ENCODE assay signal across 24 cellular contexts in genomic region chr11:101944896-101945295, GRCh38. TPM values are rescaled to one million over a fixed set of nuclear protein-coding genes. Genes with fewer than 3 reads are reported as not detected.
"Had no signal": no experiment of that assay in that cellular context is flagged by ENCODE, and none has a peak within 500 bp of the region (broad histone marks: within the 10 kb centered on the region; RNA-seq: fewer than 3 reads in every experiment).

No MANE protein-coding gene starts in this region.

- H3K27me3 Mint-ChIP-seq: brain; stimulated activated naive CD8-positive, alpha-beta T cell treated with anti-CD3 and anti-CD28 coated beads, Interleukin-15, amount 100 ng/mL, for 72 hours had no signal

- FAIRE-seq: endometrium, TTC549 had no signal

- H3K9me3 Mint-ChIP-seq: activated naive CD4-positive, alpha-beta T cell treated with anti-CD3 and anti-CD28 coated beads, Interleukin-2, amount 50 U/mL, for 72 hours; brain; naive thymus-derived CD4-positive, alpha-beta T cell; neural crest cell; stimulated activated effector memory CD8-positive, alpha-beta T cell treated with anti-CD3 and anti-CD28 coated beads, Interleukin-12 subunit alpha, Interleukin-12 subunit beta, amount 100 ng/mL, for 72 hours; stimulated activated naive CD8-positive, alpha-beta T cell treated with anti-CD3 and anti-CD28 coated beads, Interleukin-15, amount 100 ng/mL, for 72 hours had no signal

- H3K4me1 Mint-ChIP-seq: naive thymus-derived CD4-positive, alpha-beta T cell; neural crest cell; stimulated activated effector memory CD8-positive, alpha-beta T cell treated with anti-CD3 and anti-CD28 coated beads, Interleukin-12 subunit alpha, Interleukin-12 subunit beta, amount 100 ng/mL, for 72 hours; stimulated activated naive CD8-positive, alpha-beta T cell treated with anti-CD3 and anti-CD28 coated beads, Interleukin-15, amount 100 ng/mL, for 72 hours had no signal

- H3K9me3 ChIP-seq: heart left ventricle, right lobe of liver, tibial artery had no signal

- H3K27ac ChIP-seq: heart left ventricle, right lobe of liver, skin epidermis, tibial artery had no signal

- H3K4me3 ChIP-seq: heart left ventricle, lung, right lobe of liver, skin epidermis, tibial artery had no signal

- DNase-seq: activated CD4-positive, alpha-beta T cell treated with anti-CD3 and anti-CD28 coated beads for 1 hour; activated gamma-delta T cell treated with Interleukin-2 at 50 U/mL for 16 hours; activated T-cell treated with anti-CD3 and anti-CD28 coated beads, Interleukin-2, amount 50 U/mL, for 1 hour; aorta; heart left ventricle; islet precursor cell; naive thymus-derived CD4-positive, alpha-beta T cell; occipital lobe; right lobe of liver; stimulated activated CD4-positive, alpha-beta T cell treated with anti-CD3 and anti-CD28 coated beads, Interleukin-2, amount 100 ng/mL, for 24 hours; stimulated activated naive CD8-positive, alpha-beta T cell treated with anti-CD3 and anti-CD28 coated beads, Interleukin-15, amount 100 ng/mL, for 72 hours; tibial artery had no signal

- H3K4me3 Mint-ChIP-seq: naive thymus-derived CD4-positive, alpha-beta T cell; neural crest cell; stimulated activated effector memory CD8-positive, alpha-beta T cell treated with anti-CD3 and anti-CD28 coated beads, Interleukin-12 subunit alpha, Interleukin-12 subunit beta, amount 100 ng/mL, for 72 hours; stimulated activated naive CD8-positive, alpha-beta T cell treated with anti-CD3 and anti-CD28 coated beads, Interleukin-15, amount 100 ng/mL, for 72 hours had no signal

- H3K27me3 ChIP-seq: heart left ventricle, right lobe of liver, tibial artery had no signal

- H3K27ac Mint-ChIP-seq: activated naive CD4-positive, alpha-beta T cell treated with anti-CD3 and anti-CD28 coated beads, Interleukin-2, amount 50 U/mL, for 72 hours; naive thymus-derived CD4-positive, alpha-beta T cell; stimulated activated effector memory CD8-positive, alpha-beta T cell treated with anti-CD3 and anti-CD28 coated beads, Interleukin-12 subunit alpha, Interleukin-12 subunit beta, amount 100 ng/mL, for 72 hours; stimulated activated naive CD8-positive, alpha-beta T cell treated with anti-CD3 and anti-CD28 coated beads, Interleukin-15, amount 100 ng/mL, for 72 hours had no signal

- H3K36me3 ChIP-seq: right lobe of liver had no signal

- H3K36me3 Mint-ChIP-seq: activated naive CD4-positive, alpha-beta T cell treated with anti-CD3 and anti-CD28 coated beads, Interleukin-2, amount 50 U/mL, for 72 hours; brain; stimulated activated effector memory CD8-positive, alpha-beta T cell treated with anti-CD3 and anti-CD28 coated beads, Interleukin-12 subunit alpha, Interleukin-12 subunit beta, amount 100 ng/mL, for 72 hours had no signal

- H3K4me1 ChIP-seq: heart left ventricle, right lobe of liver, tibial artery had no signal

RNA-seq across cellular contexts. Expression of gene ANGPTL5, which starts 28.6 kb away (rescaled TPM):
- total RNA-seq: activated naive CD4-positive, alpha-beta T cell treated with anti-CD3 and anti-CD28 coated beads, Interleukin-2, amount 50 U/mL, for 72 hours; chondrocyte; epithelial cell of proximal tubule; fibroblast of villous mesenchyme; naive thymus-derived CD4-positive, alpha-beta T cell; neural crest cell; right lobe of liver; ureter had no signal
